Comparison of ENCODE assay signal across 20 cellular contexts in genomic region chrX:80354966-80355465, GRCh38.
"Had no signal": no experiment of that assay in that cellular context is flagged by ENCODE, and none has a peak within 500 bp of the region (broad histone marks: within the 10 kb centered on the region; RNA-seq: fewer than 3 reads in every experiment).

No MANE protein-coding gene starts in this region.

- DNase-seq: activated CD4-positive, alpha-beta T cell treated with anti-CD3 and anti-CD28 coated beads, Interleukin-2, amount 10 ng/mL, durations not matched to agents 7 days and 5 days; activated CD8-positive, alpha-beta memory T cell treated with anti-CD3 and anti-CD28 coated beads, Interleukin-2, amount 50 U/mL, for 4 hours; activated gamma-delta T cell; dermis blood vessel endothelial cell; effector memory CD8-positive, alpha-beta T cell; esophagus squamous epithelium; immature natural killer cell; kidney glomerular epithelial cell; left ventricle myocardium superior; mucosa of descending colon; naive B cell; right cardiac atrium; stimulated activated naive CD8-positive, alpha-beta T cell treated with anti-CD3 and anti-CD28 coated beads, Interleukin-15, Interleukin-2, amounts not matched to agents 100 U/mL and 50 U/mL, for 24 hours; substantia nigra; transverse colon; uterus had no signal

- H3K36me3 ChIP-seq: esophagus squamous epithelium, transverse colon, uterus had no signal

- H3K4me3 ChIP-seq: esophagus squamous epithelium, mucosa of descending colon, transverse colon, uterus had no signal

- H3K27ac ChIP-seq: esophagus squamous epithelium, transverse colon, uterus had no signal

- H3K9me3 Mint-ChIP-seq: activated naive CD4-positive, alpha-beta T cell treated with anti-CD3 and anti-CD28 coated beads, Interleukin-2, amount 50 U/mL, for 72 hours; memory B cell had no signal

- H3K27ac Mint-ChIP-seq: activated CD4-positive, alpha-beta T cell treated with anti-CD3 and anti-CD28 coated beads, Interleukin-2, amount 10 ng/mL, durations not matched to agents 7 days and 5 days; activated naive CD4-positive, alpha-beta T cell treated with anti-CD3 and anti-CD28 coated beads, Interleukin-2, amount 50 U/mL, for 72 hours; effector memory CD8-positive, alpha-beta T cell; immature natural killer cell; memory B cell; naive B cell; progenitor cell of endocrine pancreas had no signal

- H3K4me1 ChIP-seq: esophagus squamous epithelium, transverse colon, uterus had no signal

- H3K27me3 Mint-ChIP-seq: activated CD4-positive, alpha-beta T cell treated with anti-CD3 and anti-CD28 coated beads, Interleukin-2, amount 10 ng/mL, durations not matched to agents 7 days and 5 days; effector memory CD8-positive, alpha-beta T cell; memory B cell; naive B cell; progenitor cell of endocrine pancreas had no signal

- H3K36me3 Mint-ChIP-seq: activated naive CD4-positive, alpha-beta T cell treated with anti-CD3 and anti-CD28 coated beads, Interleukin-2, amount 50 U/mL, for 72 hours; immature natural killer cell; memory B cell; naive B cell had no signal

- H3K9me3 ChIP-seq: esophagus squamous epithelium, mucosa of descending colon, transverse colon, uterus had no signal

- H3K4me3 Mint-ChIP-seq: activated CD4-positive, alpha-beta T cell treated with anti-CD3 and anti-CD28 coated beads, Interleukin-2, amount 10 ng/mL, durations not matched to agents 7 days and 5 days; effector memory CD8-positive, alpha-beta T cell; immature natural killer cell; memory B cell; naive B cell; neural crest cell had no signal

- H3K4me1 Mint-ChIP-seq: activated CD4-positive, alpha-beta T cell treated with anti-CD3 and anti-CD28 coated beads, Interleukin-2, amount 10 ng/mL, durations not matched to agents 7 days and 5 days; immature natural killer cell; memory B cell; naive B cell; neural crest cell had no signal

- H3K27me3 ChIP-seq: esophagus squamous epithelium, transverse colon, uterus had no signal
